In genomic region chr3:31166249-31166885, GRCh38 we compare ENCODE assay signal across 13 cellular contexts.
DNase-seq lines count a peak whose midpoint lies in the region; ATAC-seq and TF ChIP-seq lines count a peak whose summit lies in the region.
"Had no signal": no experiment of that assay in that cellular context is flagged by ENCODE, and none has a peak within 500 bp of the region (broad histone marks: within the 10 kb centered on the region; RNA-seq: fewer than 3 reads in every experiment).

No MANE protein-coding gene starts in this region.

- no peak overlapping the region for H3K9ac ChIP-seq in endocrine pancreas (ENCODE audit: control insufficient read depth, insufficient read depth, low read length)

- peak; percentile 65 for DNase-seq in AG04449 (ENCODE audit: low read depth, low spot score)
- peak; percentile 78 for DNase-seq in M059J (ENCODE audit: low read depth)
- DNase-seq in NCI-H1436 (lab: John Stamatoyannopoulos, UW): no peak
- no peak for DNase-seq in stimulated activated naive CD4-positive, alpha-beta T cell (lab: John Stamatoyannopoulos, UW)
- DNase-seq: CD8-positive, alpha-beta T cell; naive thymus-derived CD8-positive, alpha-beta T cell; NCI-H1048; Peyer's patch had no signal

- no peaks in the 10 kb centered on the region for H3K36me3 ChIP-seq in endocrine pancreas (ENCODE audit: control insufficient read depth, insufficient read depth, low read length)
- H3K36me3 ChIP-seq: adrenal gland, Peyer's patch had no signal

- peaks cover 6% of the 10 kb centered on the region for H3K4me1 ChIP-seq in endocrine pancreas (ENCODE audit: control insufficient read depth, insufficient read depth, low read length)
- H3K4me1 ChIP-seq: adrenal gland, Peyer's patch had no signal

- CTCF ChIA-PET in AG04449 (lab: Yijun Ruan, JAX): interaction anchor here (0.9 to 1.7 kb wide), 4 partner anchors 9 to 1154 kb away, joined by 3 to 6 read pairs (median 3); no protein-coding TSS in a partner anchor

- H3K9me3 Mint-ChIP-seq in nephron: no peaks in the 10 kb centered on the region
- H3K9me3 Mint-ChIP-seq: CD8-positive, alpha-beta T cell; naive thymus-derived CD8-positive, alpha-beta T cell had no signal

- no peaks in the 10 kb centered on the region for H3K36me3 Mint-ChIP-seq in nephron (ENCODE audit: low read depth)
- H3K36me3 Mint-ChIP-seq: CD8-positive, alpha-beta T cell; naive thymus-derived CD8-positive, alpha-beta T cell had no signal

- H3K27ac Mint-ChIP-seq in nephron: peak overlapping the region; percentile 56 to 89 (median 83)
- H3K27ac Mint-ChIP-seq: CD8-positive, alpha-beta T cell; naive thymus-derived CD8-positive, alpha-beta T cell had no signal

- ATAC-seq in GM18498 (IDR thresholded peaks at IDR 0.05; ENCODE audit: unreplicated experiment) (no peak), GM18517 (IDR thresholded peaks at IDR 0.05; ENCODE audit: unreplicated experiment) (no peak)
- ATAC-seq: CD8-positive, alpha-beta T cell; naive thymus-derived CD8-positive, alpha-beta T cell had no signal

- POLR2A ChIA-PET in AG04449 (lab: Yijun Ruan, JAX): interaction anchor here (1.3 to 2.3 kb wide), 2 partner anchors 31 to 366 kb away, joined by 3 to 7 read pairs; partner anchors contain the start of gene STT3B

- H3K27me3 ChIP-seq in endocrine pancreas (ENCODE audit: control insufficient read depth, insufficient read depth, low read length): no peaks in the 10 kb centered on the region
- H3K27me3 ChIP-seq: adrenal gland, Peyer's patch had no signal

- H3K4me3 ChIP-seq in AG04449 (ENCODE audit: low read depth, low read length) (no peak overlapping the region), endocrine pancreas (ENCODE audit: control insufficient read depth, insufficient read depth, low read length) (peak overlapping the region; percentile 82)
- H3K4me3 ChIP-seq: adrenal gland, Peyer's patch had no signal

- peaks cover 5% of the 10 kb centered on the region for H3K27me3 Mint-ChIP-seq in nephron (ENCODE audit: low read depth)
- H3K27me3 Mint-ChIP-seq: naive thymus-derived CD8-positive, alpha-beta T cell had no signal

- H3K4me3 Mint-ChIP-seq in nephron: no peak overlapping the region
- H3K4me3 Mint-ChIP-seq: CD8-positive, alpha-beta T cell; naive thymus-derived CD8-positive, alpha-beta T cell had no signal

- H3K9me3 ChIP-seq in endocrine pancreas (ENCODE audit: control insufficient read depth, low read length): no peaks in the 10 kb centered on the region
- H3K9me3 ChIP-seq: adrenal gland, Peyer's patch had no signal

- H3K4me1 Mint-ChIP-seq in nephron: peaks cover 27% of the 10 kb centered on the region

- TF ChIP-seq CTCF in AG04449 (IDR thresholded peaks at IDR 0.05; ENCODE audit: insufficient read depth, low read length, missing control alignments) (no peak), nephron (IDR thresholded peaks at IDR 0.05; ENCODE audit: unreplicated experiment in 3 of 3) (no peak)

Comparison
In these comparisons a context has a peak if more than half of its experiments do, and no peak if none do; other contexts are left out.
1. DNase-seq: peak in AG04449 (single experiment) and M059J (single experiment); none in NCI-H1436 (single experiment) and stimulated activated naive CD4-positive, alpha-beta T cell (0 of 6).